ENCODE assay signal across 8 cellular contexts in genomic region chr3:136249593-136250225, GRCh38. TPM values are rescaled to one million over a fixed set of nuclear protein-coding genes. Genes with fewer than 3 reads are reported as not detected.
DNase-seq lines count a peak whose midpoint lies in the region; ATAC-seq and TF ChIP-seq lines count a peak whose summit lies in the region.

No MANE protein-coding gene starts in this region.

- POLR2A ChIA-PET in naive thymus-derived CD4-positive, alpha-beta T cell (lab: Charles Lee), result interaction anchor here (0.7 to 5.1 kb wide), 2 partner anchors 54 to 64 kb away, joined by 3 to 78 read pairs; partner anchors contain the start of gene MSL2

- H3K27ac ChIP-seq in KOPT-K1 (ENCODE audit: low read depth, low read length, poor library complexity, severe bottlenecking) (peak overlapping the region; percentile 72), caudate nucleus (ENCODE audit: low read depth, low read length) (peak overlapping the region; percentile 94)
- peak overlapping the region; percentile 80 for H3K27ac ChIP-seq in naive thymus-derived CD4-positive, alpha-beta T cell (ENCODE audit: low read depth, low read length)

- DNase-seq in BE2C, result no peak
- no peak for DNase-seq in caudate nucleus (lab: John Stamatoyannopoulos, UW)
- no peak for DNase-seq in naive thymus-derived CD4-positive, alpha-beta T cell
- no peak for DNase-seq in 8988T
- no peak for DNase-seq in NCI-H345 (lab: John Stamatoyannopoulos, UW)
- DNase-seq in hepatic stellate cell (ENCODE audit: low spot score), result no peak
- DNase-seq in amygdala (lab: John Stamatoyannopoulos, UW), result no peak

- H3K36me3 ChIP-seq in BE2C (no peaks in the 10 kb centered on the region), KOPT-K1 (ENCODE audit: insufficient read depth, low read length) (no peaks in the 10 kb centered on the region)
- no peaks in the 10 kb centered on the region for H3K36me3 ChIP-seq in naive thymus-derived CD4-positive, alpha-beta T cell (ENCODE audit: control insufficient read depth in 2 of 3, insufficient read depth in 3 of 3, low read length in 3 of 3)

- H3K9me3 ChIP-seq in BE2C (no peaks in the 10 kb centered on the region), KOPT-K1 (ENCODE audit: insufficient read depth, low read length, poor library complexity, severe bottlenecking) (no peaks in the 10 kb centered on the region)
- H3K9me3 ChIP-seq in naive thymus-derived CD4-positive, alpha-beta T cell (ENCODE audit: control insufficient read depth in 2 of 3, low read length in 3 of 3), result no peaks in the 10 kb centered on the region

- CTCF ChIA-PET in naive thymus-derived CD4-positive, alpha-beta T cell (lab: Charles Lee), result interaction anchor here (1.8 kb wide), 2 partner anchors 53 to 503 kb away, joined by 5 to 8 read pairs; partner anchors contain the start of genes MSL2 and STAG1

- no peaks in the 10 kb centered on the region for H3K27me3 Mint-ChIP-seq in naive thymus-derived CD4-positive, alpha-beta T cell

- H3K27me3 ChIP-seq in BE2C, result no peaks in the 10 kb centered on the region
- no peaks in the 10 kb centered on the region for H3K27me3 ChIP-seq in naive thymus-derived CD4-positive, alpha-beta T cell (ENCODE audit: control insufficient read depth in 2 of 2, insufficient read depth in 2 of 2, low read length in 2 of 2)

- TF ChIP-seq CTCF in BE2C (IDR thresholded peaks at IDR 0.05; ENCODE audit: low read depth, low read length), result no peak

- intact Hi-C loops in naive thymus-derived CD4-positive, alpha-beta T cell (cut with micrococcal nuclease), result loop anchor here (1.0 to 10.0 kb wide), 13 partner anchors 53 to 1935 kb away; partner anchors contain the start of genes MSL2 (in 2 of the 2), NCK1 (in 2 of the 2), STAG1 (in 2 of the 2) and ARMC8 (in 1 of the 2)

- peak overlapping the region; percentile 91 to 96 (median 93) for H3K27ac Mint-ChIP-seq in naive thymus-derived CD4-positive, alpha-beta T cell

- ATAC-seq in naive thymus-derived CD4-positive, alpha-beta T cell, result no peak

- no peaks in the 10 kb centered on the region for H3K4me1 ChIP-seq in BE2C
- H3K4me1 ChIP-seq in naive thymus-derived CD4-positive, alpha-beta T cell (ENCODE audit: control insufficient read depth in 2 of 2, insufficient read depth in 2 of 2, low read length in 2 of 2), result peaks cover 9% of the 10 kb centered on the region in 2 donors

- H3K4me1 Mint-ChIP-seq in naive thymus-derived CD4-positive, alpha-beta T cell, result peaks cover 9 to 28% (median 20%) of the 10 kb centered on the region in 7 donors

- peak overlapping the region; percentile 73 for H3K4me3 ChIP-seq in BE2C (ENCODE audit: low read depth, low read length)
- H3K4me3 ChIP-seq in naive thymus-derived CD4-positive, alpha-beta T cell (ENCODE audit: low read length), result peak overlapping the region; percentile 80

- peaks cover 0 to 2% (median 0%) of the 10 kb centered on the region in 11 donors for H3K9me3 Mint-ChIP-seq in naive thymus-derived CD4-positive, alpha-beta T cell

- peak overlapping the region; percentile 79 to 94 (median 90) for H3K4me3 Mint-ChIP-seq in naive thymus-derived CD4-positive, alpha-beta T cell

- H3K36me3 Mint-ChIP-seq in naive thymus-derived CD4-positive, alpha-beta T cell, result peaks cover 0 to 4% (median 0%) of the 10 kb centered on the region in 5 donors

RNA-seq across cellular contexts. Expression of gene PCCB, which starts 0.4 kb away (rescaled TPM):
- 36.5 TPM for polyA plus RNA-seq in BE2C (2012; ENCODE audit: insufficient read depth, insufficient read length, low read depth)
- 10 to 100 TPM; 13.6 to 22.6 (median 16.6) TPM for total RNA-seq in naive thymus-derived CD4-positive, alpha-beta T cell
- 10 to 100 TPM; 27.2 to 30.9 TPM for polyA plus RNA-seq in naive thymus-derived CD4-positive, alpha-beta T cell

RNA-seq across cellular contexts. Expression of gene MSL2, which starts 53.6 kb away (rescaled TPM):
- polyA plus RNA-seq in BE2C (2012; ENCODE audit: insufficient read depth, insufficient read length, low read depth), result 25.0 TPM
- 100 to 1,000 TPM in 3 of 5 experiments, 10 to 100 TPM in 2; 57.8 to 110 (median 107) TPM for total RNA-seq in naive thymus-derived CD4-positive, alpha-beta T cell
- 10 to 100 TPM; 40.9 to 42.8 TPM for polyA plus RNA-seq in naive thymus-derived CD4-positive, alpha-beta T cell
